Comparison of ENCODE assay signal across 29 cellular contexts in the genomic region with DNA sequence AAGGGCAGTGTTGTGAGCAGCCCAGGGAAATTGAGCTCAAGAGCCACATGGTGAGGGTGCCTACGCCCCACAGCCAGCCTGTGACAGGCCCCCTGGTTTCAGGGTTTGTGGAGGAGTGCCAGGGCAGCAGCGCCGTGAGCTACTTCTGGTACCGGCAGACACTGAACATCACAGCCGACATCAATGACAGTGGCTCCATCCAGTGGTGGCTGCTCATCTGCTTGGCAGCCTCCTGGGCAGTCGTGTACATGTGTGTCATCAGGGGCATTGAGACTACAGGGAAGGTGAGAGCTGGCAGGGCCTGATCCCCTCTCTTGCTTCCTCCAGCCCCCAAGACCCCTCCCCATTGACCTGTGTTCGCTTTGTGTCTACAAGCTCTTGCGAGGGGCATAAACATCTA. TPM values are rescaled to one million over a fixed set of nuclear protein-coding genes. Genes with fewer than 3 reads are reported as not detected.
DNase-seq lines count a peak whose midpoint lies in the region; ATAC-seq, FAIRE-seq and TF ChIP-seq lines count a peak whose summit lies in the region.
"Had no signal": no experiment of that assay in that cellular context is flagged by ENCODE, and none has a peak within 500 bp of the region (broad histone marks: within the 10 kb centered on the region; RNA-seq: fewer than 3 reads in every experiment).

No MANE protein-coding gene starts in this region.

- peaks cover 3% of the 10 kb centered on the region for H3K27me3 Mint-ChIP-seq in GM23338 (ENCODE audit: insufficient read depth, low read depth, poor library complexity)
- H3K27me3 Mint-ChIP-seq: type B pancreatic cell had no signal

- H3K9ac ChIP-seq in Karpas-422 (ENCODE audit: low read length): no peak overlapping the region
- no peak overlapping the region for H3K9ac ChIP-seq in HepG2 (ENCODE audit: insufficient read depth, low read depth, low read length)

- TF ChIP-seq CTCF in GM23338 (conservative IDR thresholded peaks at IDR 0.05; ENCODE audit: low read depth in 2 of 2): peak in 1 of 2 experiments; percentile 44; a peak in 2 of 4 replicates
- TF ChIP-seq CTCF in HepG2 (CRISPR knock-in tag; IDR thresholded peaks at IDR 0.05): peak; percentile 88

- H3K9me3 Mint-ChIP-seq in GM23338: peaks cover 20% of the 10 kb centered on the region
- H3K9me3 Mint-ChIP-seq: type B pancreatic cell had no signal

- H3K27ac Mint-ChIP-seq in GM23338: no peak overlapping the region
- H3K27ac Mint-ChIP-seq: type B pancreatic cell had no signal

- TF ChIP-seq POLR2A in HepG2 (IDR thresholded peaks at IDR 0.05; ENCODE audit: insufficient read depth in 1 of 2, low read depth in 2 of 2, low read length in 2 of 2): no peak

- H3K9me3 ChIP-seq in Karpas-422 (ENCODE audit: low read length): peaks cover 5% of the 10 kb centered on the region; the same call in 1 of the 2 replicates
- H3K9me3 ChIP-seq in HepG2 (ENCODE audit: low read length): no peaks in the 10 kb centered on the region
- H3K9me3 ChIP-seq: neutrophil had no signal

- no TSS peak for BruUV-seq in HepG2 (replicated peaks; lab: Mats Ljungman, UMichigan)

- H3K9me2 ChIP-seq in GM23338 (ENCODE audit: insufficient read depth) (no peaks in the 10 kb centered on the region), Karpas-422 (replicated peaks; ENCODE audit: insufficient read depth, low read length) (no peaks in the 10 kb centered on the region)

- 6% methylated on average over 2 of the region's 8 CpGs for WGBS in HepG2 (ENCODE audit: low lambda C conversion rate)

- H3F3A ChIP-seq in GM23338 (replicated peaks; ENCODE audit: low read depth): no peaks in the 10 kb centered on the region

- H4K20me1 ChIP-seq in GM23338 (replicated peaks; ENCODE audit: insufficient read depth) (no peaks in the 10 kb centered on the region), Karpas-422 (ENCODE audit: insufficient read depth, low read depth, low read length) (no peaks in the 10 kb centered on the region), HepG2 (ENCODE audit: insufficient read depth, low read length) (no peaks in the 10 kb centered on the region; the same call in 1 of the 2 replicates)

- H3K27ac ChIP-seq in GM23338 (ENCODE audit: low read depth) (no peak overlapping the region), Karpas-422 (ENCODE audit: low read length) (no peak overlapping the region), HepG2 (ENCODE audit: extremely low read length, insufficient read depth, low read length) (no peak overlapping the region)
- H3K27ac ChIP-seq: dorsolateral prefrontal cortex, epithelial cell of prostate, foreskin keratinocyte, neutrophil, spleen, stomach had no signal

- TF ChIP-seq RAD21 in HepG2 (CRISPR knock-in tag; IDR thresholded peaks at IDR 0.05): peak; percentile 66

- no peaks in the 10 kb centered on the region for H3K27me3 ChIP-seq in GM23338 (ENCODE audit: insufficient read depth)
- no peaks in the 10 kb centered on the region; the same call in 1 of the 2 replicates for H3K27me3 ChIP-seq in Karpas-422 (ENCODE audit: low read length)
- peaks cover 16 to 62% of the 10 kb centered on the region in 2 experiments for H3K27me3 ChIP-seq in HepG2 (ENCODE audit: control insufficient read depth in 1 of 2, insufficient read depth in 2 of 2, low read length in 2 of 2)
- H3K27me3 ChIP-seq: foreskin keratinocyte, neutrophil had no signal

- ATAC-seq in GM23338 (peak; percentile 45), HepG2 (peak; percentile 88), GM21723 (IDR thresholded peaks at IDR 0.05; ENCODE audit: unreplicated experiment) (no peak)
- ATAC-seq: activated T-cell treated with anti-CD3 and anti-CD28 coated beads, Interleukin-2, amount 50 U/mL, for 4 hours; foreskin keratinocyte had no signal

- TF ChIP-seq EP300 in HepG2 (IDR thresholded peaks at IDR 0.05; ENCODE audit: low read depth in 2 of 2, low read length in 2 of 2): no peak
- no peak for TF ChIP-seq EP300 in HepG2 (CRISPR knock-in tag; IDR thresholded peaks at IDR 0.05; ENCODE audit: borderline replicate concordance)

- H3K4me2 ChIP-seq in GM23338: no peak overlapping the region
- H3K4me2 ChIP-seq in Karpas-422 (ENCODE audit: low read depth, low read length, poor library complexity, severe bottlenecking): no peak overlapping the region
- no peak overlapping the region for H3K4me2 ChIP-seq in HepG2 (ENCODE audit: low read depth, low read length)

- H3K4me1 ChIP-seq in GM23338 (ENCODE audit: insufficient read depth) (no peaks in the 10 kb centered on the region), Karpas-422 (ENCODE audit: low read length) (no peaks in the 10 kb centered on the region), HepG2 (ENCODE audit: insufficient read depth, low read length) (peaks cover 8% of the 10 kb centered on the region; the same call in 1 of the 2 replicates)
- H3K4me1 ChIP-seq: foreskin keratinocyte, HAP-1, spleen, stomach had no signal

- CTCF ChIA-PET in HepG2 (lab: Yijun Ruan, JAX; ENCODE audit: low intra/inter-chr PET ratio, low total read pairs): interaction anchor here (3.0 kb wide), 1 partner anchor 67 kb away, joined by 14 read pairs; no protein-coding TSS in a partner anchor

- H2AFZ ChIP-seq in GM23338 (no peak overlapping the region), Karpas-422 (ENCODE audit: low read length) (no peak overlapping the region), HepG2 (ENCODE audit: low read length) (no peak overlapping the region)

- H3K36me3 ChIP-seq in GM23338 (ENCODE audit: insufficient read depth): no peaks in the 10 kb centered on the region
- H3K36me3 ChIP-seq in Karpas-422 (ENCODE audit: insufficient read depth, low read length): no peaks in the 10 kb centered on the region
- no peaks in the 10 kb centered on the region for H3K36me3 ChIP-seq in HepG2 (replicated peaks in 1 of 2; ENCODE audit: control insufficient read depth in 1 of 2, insufficient read depth in 2 of 2, low read length in 2 of 2)
- H3K36me3 ChIP-seq: HAP-1, MG63, neutrophil, spleen, stomach had no signal

- POLR2A ChIA-PET in HepG2 (lab: Yijun Ruan, JAX): no interaction called here

- FAIRE-seq in HepG2 (lab: Jason Lieb, UNC): peak; percentile 74
- FAIRE-seq: keratinocyte had no signal

- in situ Hi-C loops in SK-MEL-5 (cut with HindIII; ENCODE audit: low pct_unique_long_range_greater_than_20kb, low sequenced_read_pairs) (no loop called here), HepG2 (cut with HindIII; ENCODE audit: extremely low pct_ligation_motif_present, low pct_unique_long_range_greater_than_20kb) (loop anchor here (5.0 kb wide), 1 partner anchor 63 kb away; no protein-coding TSS in a partner anchor)

- no peak for DNase-seq in GM23338 (ENCODE audit: low spot score)
- DNase-seq in Karpas-422: peak; percentile 74
- DNase-seq in SK-MEL-5 (ENCODE audit: low read depth, low spot score): peak; percentile 50
- peak; percentile 48 for DNase-seq in HepG2 (ENCODE audit: low spot score)
- no peak for DNase-seq in foreskin melanocyte
- DNase-seq in NOMO-1 (lab: John Stamatoyannopoulos, UW; ENCODE audit: unreplicated experiment in 2 of 2): no peak
- DNase-seq: activated CD4-positive, CD25-positive, alpha-beta regulatory T cell; activated CD8-positive, alpha-beta memory T cell treated with anti-CD3 and anti-CD28 coated beads for 24 hours; activated naive CD4-positive, alpha-beta T cell treated with anti-CD3 and anti-CD28 coated beads, Interleukin-2, amount 50 U/mL, for 16 hours; activated T-cell treated with anti-CD3 and anti-CD28 coated beads, Interleukin-2, amount 50 U/mL, for 4 hours; aorta; central memory CD4-positive, alpha-beta T cell; dorsolateral prefrontal cortex; foreskin keratinocyte; hypothalamus; MG63; NCI-H146; spleen; stimulated activated CD4-positive, alpha-beta T cell treated with anti-CD3 and anti-CD28 coated beads, Interleukin-4, amount 100 ng/mL, for 24 hours; stomach had no signal

- H3K79me2 ChIP-seq in GM23338 (replicated peaks; ENCODE audit: insufficient read depth) (no peaks in the 10 kb centered on the region), Karpas-422 (ENCODE audit: low read length) (no peaks in the 10 kb centered on the region), HepG2 (ENCODE audit: insufficient read depth, low read length) (no peaks in the 10 kb centered on the region)

- intact Hi-C loops in HepG2 (cut with micrococcal nuclease; ENCODE audit: unreplicated experiment): loop anchor here (1.0 kb wide), 1 partner anchor 67 kb away; no protein-coding TSS in a partner anchor

- H3K4me3 Mint-ChIP-seq in GM23338: no peak overlapping the region
- H3K4me3 Mint-ChIP-seq: activated T-cell treated with anti-CD3 and anti-CD28 coated beads, Interleukin-2, amount 50 U/mL, for 4 hours; type B pancreatic cell had no signal

- H3K4me1 Mint-ChIP-seq in GM23338: peaks cover 1% of the 10 kb centered on the region; the same call in 2 of the 3 replicates

- no peak overlapping the region for H3K4me3 ChIP-seq in GM23338
- H3K4me3 ChIP-seq in Karpas-422 (ENCODE audit: low read length): no peak overlapping the region
- H3K4me3 ChIP-seq in HepG2 (replicated peaks in 1 of 3; ENCODE audit: insufficient read depth in 1 of 3, low read depth in 2 of 3, low read length in 3 of 3): no peak overlapping the region
- H3K4me3 ChIP-seq: dorsolateral prefrontal cortex, HAP-1, lung, MG63, spleen, stomach had no signal

- no peaks in the 10 kb centered on the region for H3K36me3 Mint-ChIP-seq in GM23338 (ENCODE audit: low read depth)
- H3K36me3 Mint-ChIP-seq: type B pancreatic cell had no signal

RNA-seq across cellular contexts. Expression of gene SLC6A18, which starts 10.2 kb away (rescaled TPM):
- not detected in 2 replicates for total RNA-seq in GM23338 (2014; rRNA removed; shearing (Covaris generic))
- polyA plus RNA-seq in GM23338 (2016; fragmentation: Nextera tagmentation; extraction: Ambion mirVana) (not detected in 2 replicates), HepG2 (2011; rRNA removed) (not detected in 2 replicates)
- total RNA-seq in Karpas-422 (2014; rRNA removed; shearing (Covaris generic); ENCODE audit: low replicate concordance): not detected in 2 replicates
- total RNA-seq in SK-MEL-5 (2014; rRNA removed; shearing (Covaris generic)): not detected in 2 replicates
- not detected in 2 replicates for polyA plus RNA-seq in SK-MEL-5 (2015; cell fraction: cytosol; rRNA removed)
- polyA plus RNA-seq in SK-MEL-5 (2015; cell fraction: nucleus; rRNA removed): not detected in 2 replicates
- not detected in 2 replicates for total RNA-seq in HepG2 (2016; rRNA removed; fragmentation: Illumina TruSeq; extraction: Trizol)
- total RNA-seq in HepG2 (2016; cell fraction: cytosol; rRNA removed; fragmentation: Illumina TruSeq; extraction: Trizol; ENCODE audit: low read depth): not detected in 2 replicates
- total RNA-seq in HepG2 (2016; cell fraction: insoluble cytoplasmic fraction; rRNA removed; fragmentation: Illumina TruSeq; extraction: Trizol): not detected in 2 replicates
- not detected in 2 replicates for total RNA-seq in HepG2 (2016; cell fraction: membrane; rRNA removed; fragmentation: Illumina TruSeq; extraction: Trizol)
- total RNA-seq in HepG2 (2016; cell fraction: nucleus; rRNA removed; fragmentation: Illumina TruSeq; extraction: Trizol): not detected in 2 replicates
- not detected in 2 replicates for polyA plus RNA-seq in HepG2 (2011; cell fraction: cytosol; rRNA removed)
- not detected in 2 replicates for polyA plus RNA-seq in HepG2 (2011; cell fraction: nucleus; rRNA removed)
- polyA plus RNA-seq in HepG2 (2012): not detected in 2 replicates
- polyA plus RNA-seq in HepG2 (2016; cell fraction: cytosol; fragmentation: Illumina TruSeq; extraction: Trizol; ENCODE audit: low read depth): not detected in 2 replicates
- not detected in 2 replicates for polyA plus RNA-seq in HepG2 (2016; cell fraction: insoluble cytoplasmic fraction; fragmentation: Illumina TruSeq; extraction: Trizol; ENCODE audit: low read depth)
- not detected in 2 replicates for polyA plus RNA-seq in HepG2 (2016; cell fraction: membrane; fragmentation: Illumina TruSeq; extraction: Trizol; ENCODE audit: low read depth)
- not detected in 2 replicates for polyA plus RNA-seq in HepG2 (2016; cell fraction: nucleus; fragmentation: Illumina TruSeq; extraction: Trizol; ENCODE audit: insufficient read depth, low read depth)
- not detected in 2 replicates for polyA minus RNA-seq in HepG2 (2011; rRNA and poly(A)+ RNA removed; ENCODE audit: low replicate concordance)
- polyA minus RNA-seq in HepG2 (2011; cell fraction: cytosol; rRNA and poly(A)+ RNA removed): not detected in 2 replicates
- polyA minus RNA-seq in HepG2 (2011; cell fraction: nucleus; rRNA and poly(A)+ RNA removed): not detected in 2 replicates
- total RNA-seq: activated T-cell treated with anti-CD3 and anti-CD28 coated beads, Interleukin-2, amount 50 U/mL, for 4 hours; aorta; dorsolateral prefrontal cortex; foreskin keratinocyte; HT-29; lung; spleen; stomach; T-helper 1 cell treated with Interleukin-12 subunit alpha and Interleukin-12 subunit beta and Interleukin-4 antibody, amounts not matched to agents 30 ng/mL and 1 ng/mL, for 36 hours had no signal
- polyA plus RNA-seq: aorta, foreskin keratinocyte, keratinocyte, lung, spleen, stomach had no signal

RNA-seq across cellular contexts. Expression of gene SLC6A19, which starts 34.0 kb away (rescaled TPM):
- not detected in 2 replicates for total RNA-seq in GM23338 (2014; rRNA removed; shearing (Covaris generic))
- polyA plus RNA-seq in GM23338 (2016; fragmentation: Nextera tagmentation; extraction: Ambion mirVana) (not detected in 2 replicates), HepG2 (2011; rRNA removed) (0.01 TPM in 1 of 2 replicates, not detected in the other)
- not detected in 2 replicates for total RNA-seq in Karpas-422 (2014; rRNA removed; shearing (Covaris generic); ENCODE audit: low replicate concordance)
- total RNA-seq in SK-MEL-5 (2014; rRNA removed; shearing (Covaris generic)): not detected in 2 replicates
- not detected in 2 replicates for polyA plus RNA-seq in SK-MEL-5 (2015; cell fraction: cytosol; rRNA removed)
- polyA plus RNA-seq in SK-MEL-5 (2015; cell fraction: nucleus; rRNA removed): not detected in 2 replicates
- total RNA-seq in HepG2 (2016; rRNA removed; fragmentation: Illumina TruSeq; extraction: Trizol): 0.02 TPM in 1 of 2 replicates, not detected in the other
- total RNA-seq in HepG2 (2016; cell fraction: cytosol; rRNA removed; fragmentation: Illumina TruSeq; extraction: Trizol; ENCODE audit: low read depth): not detected in 2 replicates
- 0.06 TPM in 1 of 2 replicates, not detected in the other for total RNA-seq in HepG2 (2016; cell fraction: insoluble cytoplasmic fraction; rRNA removed; fragmentation: Illumina TruSeq; extraction: Trizol)
- total RNA-seq in HepG2 (2016; cell fraction: membrane; rRNA removed; fragmentation: Illumina TruSeq; extraction: Trizol): not detected in 2 replicates
- not detected in 2 replicates for total RNA-seq in HepG2 (2016; cell fraction: nucleus; rRNA removed; fragmentation: Illumina TruSeq; extraction: Trizol)
- 0.01 TPM in 1 of 2 replicates, not detected in the other for polyA plus RNA-seq in HepG2 (2011; cell fraction: cytosol; rRNA removed)
- polyA plus RNA-seq in HepG2 (2011; cell fraction: nucleus; rRNA removed): 0.06 and 0.07 TPM in 2 replicates
- polyA plus RNA-seq in HepG2 (2012): not detected in 2 replicates
- not detected in 2 replicates for polyA plus RNA-seq in HepG2 (2016; cell fraction: cytosol; fragmentation: Illumina TruSeq; extraction: Trizol; ENCODE audit: low read depth)
- not detected in 2 replicates for polyA plus RNA-seq in HepG2 (2016; cell fraction: insoluble cytoplasmic fraction; fragmentation: Illumina TruSeq; extraction: Trizol; ENCODE audit: low read depth)
- not detected in 2 replicates for polyA plus RNA-seq in HepG2 (2016; cell fraction: membrane; fragmentation: Illumina TruSeq; extraction: Trizol; ENCODE audit: low read depth)
- 0.08 TPM in 1 of 2 replicates, not detected in the other for polyA plus RNA-seq in HepG2 (2016; cell fraction: nucleus; fragmentation: Illumina TruSeq; extraction: Trizol; ENCODE audit: insufficient read depth, low read depth)
- polyA minus RNA-seq in HepG2 (2011; rRNA and poly(A)+ RNA removed; ENCODE audit: low replicate concordance): 0.02 and 0.12 TPM in 2 replicates
- 0.09 TPM in 1 of 2 replicates, not detected in the other for polyA minus RNA-seq in HepG2 (2011; cell fraction: cytosol; rRNA and poly(A)+ RNA removed)
- polyA minus RNA-seq in HepG2 (2011; cell fraction: nucleus; rRNA and poly(A)+ RNA removed): not detected in 2 replicates
- total RNA-seq: foreskin keratinocyte; HT-29; T-helper 1 cell treated with Interleukin-12 subunit alpha and Interleukin-12 subunit beta and Interleukin-4 antibody, amounts not matched to agents 30 ng/mL and 1 ng/mL, for 36 hours had no signal
- polyA plus RNA-seq: foreskin keratinocyte, keratinocyte, lung had no signal

RNA-seq across cellular contexts. Expression of gene TERT, which starts 59.5 kb away (rescaled TPM):
- total RNA-seq in GM23338 (2014; rRNA removed; shearing (Covaris generic)): 36.2 and 46.4 TPM in 2 replicates
- polyA plus RNA-seq in GM23338 (2016; fragmentation: Nextera tagmentation; extraction: Ambion mirVana) (9.1 and 9.8 TPM in 2 replicates), HepG2 (2011; rRNA removed) (3.5 and 4.3 TPM in 2 replicates)
- 2.2 and 3.3 TPM in 2 replicates for total RNA-seq in Karpas-422 (2014; rRNA removed; shearing (Covaris generic); ENCODE audit: low replicate concordance)
- total RNA-seq in SK-MEL-5 (2014; rRNA removed; shearing (Covaris generic)): 0.35 and 0.42 TPM in 2 replicates
- 0.92 and 1.4 TPM in 2 replicates for polyA plus RNA-seq in SK-MEL-5 (2015; cell fraction: cytosol; rRNA removed)
- polyA plus RNA-seq in SK-MEL-5 (2015; cell fraction: nucleus; rRNA removed): 28.3 and 30.7 TPM in 2 replicates
- 1.2 and 5.9 TPM in 2 replicates for total RNA-seq in HepG2 (2016; rRNA removed; fragmentation: Illumina TruSeq; extraction: Trizol)
- total RNA-seq in HepG2 (2016; cell fraction: cytosol; rRNA removed; fragmentation: Illumina TruSeq; extraction: Trizol; ENCODE audit: low read depth): 6.1 and 7.1 TPM in 2 replicates
- 1.7 and 5.8 TPM in 2 replicates for total RNA-seq in HepG2 (2016; cell fraction: insoluble cytoplasmic fraction; rRNA removed; fragmentation: Illumina TruSeq; extraction: Trizol)
- 3.3 and 3.7 TPM in 2 replicates for total RNA-seq in HepG2 (2016; cell fraction: membrane; rRNA removed; fragmentation: Illumina TruSeq; extraction: Trizol)
- 7.1 and 8.7 TPM in 2 replicates for total RNA-seq in HepG2 (2016; cell fraction: nucleus; rRNA removed; fragmentation: Illumina TruSeq; extraction: Trizol)
- polyA plus RNA-seq in HepG2 (2011; cell fraction: cytosol; rRNA removed): 0.68 and 2.0 TPM in 2 replicates
- 28.2 and 42.3 TPM in 2 replicates for polyA plus RNA-seq in HepG2 (2011; cell fraction: nucleus; rRNA removed)
- 1.7 and 2.9 TPM in 2 replicates for polyA plus RNA-seq in HepG2 (2012)
- 0.62 and 0.99 TPM in 2 replicates for polyA plus RNA-seq in HepG2 (2016; cell fraction: cytosol; fragmentation: Illumina TruSeq; extraction: Trizol; ENCODE audit: low read depth)
- 1.6 and 2.5 TPM in 2 replicates for polyA plus RNA-seq in HepG2 (2016; cell fraction: insoluble cytoplasmic fraction; fragmentation: Illumina TruSeq; extraction: Trizol; ENCODE audit: low read depth)
- polyA plus RNA-seq in HepG2 (2016; cell fraction: membrane; fragmentation: Illumina TruSeq; extraction: Trizol; ENCODE audit: low read depth): 1.4 and 1.5 TPM in 2 replicates
- polyA plus RNA-seq in HepG2 (2016; cell fraction: nucleus; fragmentation: Illumina TruSeq; extraction: Trizol; ENCODE audit: insufficient read depth, low read depth): 24.5 and 26.8 TPM in 2 replicates
- polyA minus RNA-seq in HepG2 (2011; rRNA and poly(A)+ RNA removed; ENCODE audit: low replicate concordance): 0.30 and 3.4 TPM in 2 replicates
- 1.9 and 2.0 TPM in 2 replicates for polyA minus RNA-seq in HepG2 (2011; cell fraction: cytosol; rRNA and poly(A)+ RNA removed)
- polyA minus RNA-seq in HepG2 (2011; cell fraction: nucleus; rRNA and poly(A)+ RNA removed): 4.0 and 6.4 TPM in 2 replicates
- total RNA-seq: aorta, lung had no signal
- polyA plus RNA-seq: aorta, foreskin keratinocyte, keratinocyte had no signal

Comparison
In these comparisons a context has a peak if more than half of its experiments do, and no peak if none do; other contexts are left out.
1. DNase-seq: peak in Karpas-422 (single experiment), SK-MEL-5 (single experiment) and HepG2 (single experiment); none in GM23338 (single experiment), foreskin melanocyte (single experiment) and NOMO-1 (0 of 2).